Comparison of ENCODE assay signal across 2 cellular contexts in genomic region chr2:197137826-197138480, GRCh38.
TF ChIP-seq lines count a peak whose summit lies in the region.

No MANE protein-coding gene starts in this region.

TF ChIP-seq in SK-N-SH, 30 proteins besides CTCF, POLR2A, EP300 and RAD21 (continued from another document):
- no peak for TF ChIP-seq SIN3A (IDR thresholded peaks at IDR 0.05; ENCODE audit: borderline replicate concordance, low read depth, low read length)
- TF ChIP-seq RXRA (IDR thresholded peaks at IDR 0.05; ENCODE audit: borderline replicate concordance, low read depth), result no peak
- no peak for TF ChIP-seq FOXM1 (IDR thresholded peaks at IDR 0.05; ENCODE audit: low read depth)

TF ChIP-seq in SK-N-SH treated with all-trans-retinoic acid at 6 μM for 48 hours, 23 proteins besides CTCF, POLR2A, EP300 and RAD21 (continued from another document):
- no peak for TF ChIP-seq PATZ1 (CRISPR knock-in tag; IDR thresholded peaks at IDR 0.05; ENCODE audit: borderline replicate concordance)
- TF ChIP-seq ZNF70 (CRISPR knock-in tag; IDR thresholded peaks at IDR 0.05), result no peak
- TF ChIP-seq CSRNP3 (CRISPR knock-in tag; IDR thresholded peaks at IDR 0.05), result no peak
- TF ChIP-seq ARNTL (CRISPR knock-in tag; IDR thresholded peaks at IDR 0.05; ENCODE audit: borderline replicate concordance, low read depth), result no peak
